ENCODE assay signal across 9 cellular contexts in genomic region chr9:32426278-32426939, GRCh38. TPM values are rescaled to one million over a fixed set of nuclear protein-coding genes. Genes with fewer than 3 reads are reported as not detected.
DNase-seq lines count a peak whose midpoint lies in the region; ATAC-seq and TF ChIP-seq lines count a peak whose summit lies in the region.
"Had no signal": no experiment of that assay in that cellular context is flagged by ENCODE, and none has a peak within 500 bp of the region (broad histone marks: within the 10 kb centered on the region; RNA-seq: fewer than 3 reads in every experiment).

No MANE protein-coding gene starts in this region.

- peak overlapping the region in 45 of 59 donors; percentile 0 to 75 (median 40) for H3K27ac ChIP-seq in dorsolateral prefrontal cortex

- ATAC-seq in GM18861 (IDR thresholded peaks at IDR 0.05; ENCODE audit: unreplicated experiment) (peak; percentile 62), T-cell (replicated peaks in 1 of 4) (no peak), GM18873 (IDR thresholded peaks at IDR 0.05; ENCODE audit: low FRiP score, unreplicated experiment) (no peak), HG03439 (IDR thresholded peaks at IDR 0.05; ENCODE audit: unreplicated experiment) (no peak)

- TF ChIP-seq CTCF in dorsolateral prefrontal cortex (IDR thresholded peaks at IDR 0.05 in 54 of 56, conservative IDR thresholded peaks at IDR 0.05 in 2 of 56; ENCODE audit: low read depth in 1 of 56, partially characterized antibody in 56 of 56) (no peak), osteocyte (IDR thresholded peaks at IDR 0.05) (no peak)

- DNase-seq in HuH-7.5 (ENCODE audit: low spot score) (peak; percentile 13), dorsolateral prefrontal cortex (peak in 2 of 10 donors; percentile 34 to 59), osteocyte (ENCODE audit: extremely low spot score, unreplicated experiment) (no peak), T-cell (no peak), SIG-M5 treated with dmso at 0.1 percent for 504 hours (lab: John Stamatoyannopoulos, UW; ENCODE audit: unreplicated experiment) (no peak)
- DNase-seq: central memory CD4-positive, alpha-beta T cell had no signal

- H3K27ac Mint-ChIP-seq in osteocyte (ENCODE audit: unreplicated experiment), result peak overlapping the region; percentile 54
- H3K27ac Mint-ChIP-seq in T-cell, result peak overlapping the region in 1 of 2 donors; percentile 12

- POLR2A ChIA-PET in T-cell (lab: Charles Lee), result no interaction called here

- H3K9me3 Mint-ChIP-seq in osteocyte (ENCODE audit: unreplicated experiment) (no peaks in the 10 kb centered on the region), T-cell (no peaks in the 10 kb centered on the region)

- H3K27me3 ChIP-seq in dorsolateral prefrontal cortex, result no peaks in the 10 kb centered on the region

- H3K4me3 Mint-ChIP-seq in osteocyte (ENCODE audit: unreplicated experiment) (no peak overlapping the region), T-cell (no peak overlapping the region)

- H3K4me1 Mint-ChIP-seq in osteocyte (ENCODE audit: unreplicated experiment) (peaks cover 27% of the 10 kb centered on the region), T-cell (peaks cover 0 to 6% (median 0%) of the 10 kb centered on the region in 3 donors)

- no peaks in the 10 kb centered on the region for H3K27me3 Mint-ChIP-seq in osteocyte (ENCODE audit: unreplicated experiment)
- no peaks in the 10 kb centered on the region for H3K27me3 Mint-ChIP-seq in T-cell

- intact Hi-C loops in dorsolateral prefrontal cortex (cut with DNase I), result no loop called here

- H3K36me3 Mint-ChIP-seq in osteocyte (ENCODE audit: unreplicated experiment) (peaks cover 39% of the 10 kb centered on the region), T-cell (peaks cover 39% of the 10 kb centered on the region)

- peak overlapping the region in 1 of 59 donors; percentile 19 for H3K4me3 ChIP-seq in dorsolateral prefrontal cortex

- CTCF ChIA-PET in T-cell (lab: Charles Lee), result interaction anchor here in 1 of 2 donors (2.9 kb wide), 1 partner anchor 48 kb away, joined by 10 read pairs; no protein-coding TSS in a partner anchor

RNA-seq across cellular contexts. Expression of gene ACO1, which starts 42.0 kb away (rescaled TPM):
- total RNA-seq in dorsolateral prefrontal cortex (10 to 100 TPM; 17.4 to 32.7 (median 23.5) TPM), osteocyte (41.0 and 42.0 TPM in 2 replicates), T-cell (1 to 10 TPM; 5.2 to 8.5 (median 8.0) TPM)
